ENCODE assay signal across 1 cellular context in genomic region chr6:116253505-116254296, GRCh38.
TF ChIP-seq lines count a peak whose summit lies in the region.

TSPYL4 (minus strand) TSS chr6:116254075; CDS start chr6:116254008, 67 bp downstream.

TF ChIP-seq in WTC11, 78 proteins besides CTCF, POLR2A, EP300 and RAD21 (continued from another document):
- TF ChIP-seq STAT6 (CRISPR knock-in tag; conservative IDR thresholded peaks at IDR 0.05; ENCODE audit: low read depth) (no peak), FOXP1 (CRISPR knock-in tag; IDR thresholded peaks at IDR 0.05; ENCODE audit: borderline replicate concordance) (peak; percentile 68; the same call in 1 of the 2 replicates), ZBTB21 (CRISPR knock-in tag; IDR thresholded peaks at IDR 0.05; ENCODE audit: borderline replicate concordance) (no peak), CBFB (CRISPR knock-in tag; IDR thresholded peaks at IDR 0.05; ENCODE audit: low read depth) (no peak), E2F5 (CRISPR knock-in tag; IDR thresholded peaks at IDR 0.05) (peak; percentile 32; the same call in 1 of the 2 replicates), ZNF138 (CRISPR knock-in tag; conservative IDR thresholded peaks at IDR 0.05) (no peak), TEAD4 (CRISPR knock-in tag; IDR thresholded peaks at IDR 0.05) (no peak), MXD4 (CRISPR knock-in tag; IDR thresholded peaks at IDR 0.05; ENCODE audit: borderline replicate concordance) (no peak), ATF2 (CRISPR knock-in tag; IDR thresholded peaks at IDR 0.05; ENCODE audit: borderline replicate concordance, low read depth) (no peak), GTF2I (CRISPR knock-in tag; conservative IDR thresholded peaks at IDR 0.05) (no peak), NFATC4 (CRISPR knock-in tag; IDR thresholded peaks at IDR 0.05) (no peak), HMGA2 (CRISPR knock-in tag; IDR thresholded peaks at IDR 0.05) (no peak), SP1 (CRISPR knock-in tag; conservative IDR thresholded peaks at IDR 0.05) (peak; percentile 37), ZNF671 (CRISPR knock-in tag; IDR thresholded peaks at IDR 0.05) (no peak), NR2C2 (CRISPR knock-in tag; IDR thresholded peaks at IDR 0.05) (no peak), MAX (CRISPR knock-in tag; IDR thresholded peaks at IDR 0.05) (peak; percentile 67; the same call in 1 of the 2 replicates), ZNF423 (CRISPR knock-in tag; IDR thresholded peaks at IDR 0.05) (no peak), ETV6 (CRISPR knock-in tag; IDR thresholded peaks at IDR 0.05) (peak; percentile 74; the same call in 1 of the 2 replicates), KAT7 (CRISPR knock-in tag; IDR thresholded peaks at IDR 0.05; ENCODE audit: borderline replicate concordance) (0 out of 2 replicates have a peak, but pooled peaks have one; percentile 56), ATF3 (CRISPR knock-in tag; conservative IDR thresholded peaks at IDR 0.05) (no peak), NR1H2 (CRISPR knock-in tag; IDR thresholded peaks at IDR 0.05) (no peak), RELA (CRISPR knock-in tag; IDR thresholded peaks at IDR 0.05; ENCODE audit: borderline replicate concordance) (no peak), ZNF121 (CRISPR knock-in tag; IDR thresholded peaks at IDR 0.05) (no peak), TP53 (CRISPR knock-in tag; IDR thresholded peaks at IDR 0.05) (no peak), ZNF317 (CRISPR knock-in tag; IDR thresholded peaks at IDR 0.05; ENCODE audit: borderline replicate concordance, low read depth) (no peak), GRHL2 (CRISPR knock-in tag; IDR thresholded peaks at IDR 0.05; ENCODE audit: insufficient replicate concordance, severe bottlenecking) (no peak), ESRRA (CRISPR knock-in tag; IDR thresholded peaks at IDR 0.05; ENCODE audit: borderline replicate concordance) (no peak), ZNF263 (CRISPR knock-in tag; IDR thresholded peaks at IDR 0.05; ENCODE audit: low read depth) (no peak), MYBL2 (CRISPR knock-in tag; IDR thresholded peaks at IDR 0.05) (no peak), FOXK1 (CRISPR knock-in tag; IDR thresholded peaks at IDR 0.05) (peak; percentile 41; the same call in 1 of the 2 replicates), FOXJ3 (CRISPR knock-in tag; IDR thresholded peaks at IDR 0.05; ENCODE audit: borderline replicate concordance) (no peak), NR3C1 (CRISPR knock-in tag; conservative IDR thresholded peaks at IDR 0.05; ENCODE audit: low read depth) (no peak), SMAD3 (CRISPR knock-in tag; IDR thresholded peaks at IDR 0.05; ENCODE audit: borderline replicate concordance) (peak; percentile 75), IRF2 (CRISPR knock-in tag; IDR thresholded peaks at IDR 0.05; ENCODE audit: borderline replicate concordance, low read depth) (no peak), CREM (CRISPR knock-in tag; IDR thresholded peaks at IDR 0.05) (peak; percentile 65), ZNF219 (CRISPR knock-in tag; IDR thresholded peaks at IDR 0.05; ENCODE audit: borderline replicate concordance) (no peak)
- TF ChIP-seq, protein P1, sequence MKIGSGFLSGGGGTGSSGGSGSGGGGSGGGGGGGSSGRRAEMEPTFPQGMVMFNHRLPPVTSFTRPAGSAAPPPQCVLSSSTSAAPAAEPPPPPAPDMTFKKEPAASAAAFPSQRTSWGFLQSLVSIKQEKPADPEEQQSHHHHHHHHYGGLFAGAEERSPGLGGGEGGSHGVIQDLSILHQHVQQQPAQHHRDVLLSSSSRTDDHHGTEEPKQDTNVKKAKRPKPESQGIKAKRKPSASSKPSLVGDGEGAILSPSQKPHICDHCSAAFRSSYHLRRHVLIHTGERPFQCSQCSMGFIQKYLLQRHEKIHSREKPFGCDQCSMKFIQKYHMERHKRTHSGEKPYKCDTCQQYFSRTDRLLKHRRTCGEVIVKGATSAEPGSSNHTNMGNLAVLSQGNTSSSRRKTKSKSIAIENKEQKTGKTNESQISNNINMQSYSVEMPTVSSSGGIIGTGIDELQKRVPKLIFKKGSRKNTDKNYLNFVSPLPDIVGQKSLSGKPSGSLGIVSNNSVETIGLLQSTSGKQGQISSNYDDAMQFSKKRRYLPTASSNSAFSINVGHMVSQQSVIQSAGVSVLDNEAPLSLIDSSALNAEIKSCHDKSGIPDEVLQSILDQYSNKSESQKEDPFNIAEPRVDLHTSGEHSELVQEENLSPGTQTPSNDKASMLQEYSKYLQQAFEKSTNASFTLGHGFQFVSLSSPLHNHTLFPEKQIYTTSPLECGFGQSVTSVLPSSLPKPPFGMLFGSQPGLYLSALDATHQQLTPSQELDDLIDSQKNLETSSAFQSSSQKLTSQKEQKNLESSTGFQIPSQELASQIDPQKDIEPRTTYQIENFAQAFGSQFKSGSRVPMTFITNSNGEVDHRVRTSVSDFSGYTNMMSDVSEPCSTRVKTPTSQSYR (CRISPR knock-in tag; IDR thresholded peaks at IDR 0.05), result no peak
- TF ChIP-seq, protein P2, sequence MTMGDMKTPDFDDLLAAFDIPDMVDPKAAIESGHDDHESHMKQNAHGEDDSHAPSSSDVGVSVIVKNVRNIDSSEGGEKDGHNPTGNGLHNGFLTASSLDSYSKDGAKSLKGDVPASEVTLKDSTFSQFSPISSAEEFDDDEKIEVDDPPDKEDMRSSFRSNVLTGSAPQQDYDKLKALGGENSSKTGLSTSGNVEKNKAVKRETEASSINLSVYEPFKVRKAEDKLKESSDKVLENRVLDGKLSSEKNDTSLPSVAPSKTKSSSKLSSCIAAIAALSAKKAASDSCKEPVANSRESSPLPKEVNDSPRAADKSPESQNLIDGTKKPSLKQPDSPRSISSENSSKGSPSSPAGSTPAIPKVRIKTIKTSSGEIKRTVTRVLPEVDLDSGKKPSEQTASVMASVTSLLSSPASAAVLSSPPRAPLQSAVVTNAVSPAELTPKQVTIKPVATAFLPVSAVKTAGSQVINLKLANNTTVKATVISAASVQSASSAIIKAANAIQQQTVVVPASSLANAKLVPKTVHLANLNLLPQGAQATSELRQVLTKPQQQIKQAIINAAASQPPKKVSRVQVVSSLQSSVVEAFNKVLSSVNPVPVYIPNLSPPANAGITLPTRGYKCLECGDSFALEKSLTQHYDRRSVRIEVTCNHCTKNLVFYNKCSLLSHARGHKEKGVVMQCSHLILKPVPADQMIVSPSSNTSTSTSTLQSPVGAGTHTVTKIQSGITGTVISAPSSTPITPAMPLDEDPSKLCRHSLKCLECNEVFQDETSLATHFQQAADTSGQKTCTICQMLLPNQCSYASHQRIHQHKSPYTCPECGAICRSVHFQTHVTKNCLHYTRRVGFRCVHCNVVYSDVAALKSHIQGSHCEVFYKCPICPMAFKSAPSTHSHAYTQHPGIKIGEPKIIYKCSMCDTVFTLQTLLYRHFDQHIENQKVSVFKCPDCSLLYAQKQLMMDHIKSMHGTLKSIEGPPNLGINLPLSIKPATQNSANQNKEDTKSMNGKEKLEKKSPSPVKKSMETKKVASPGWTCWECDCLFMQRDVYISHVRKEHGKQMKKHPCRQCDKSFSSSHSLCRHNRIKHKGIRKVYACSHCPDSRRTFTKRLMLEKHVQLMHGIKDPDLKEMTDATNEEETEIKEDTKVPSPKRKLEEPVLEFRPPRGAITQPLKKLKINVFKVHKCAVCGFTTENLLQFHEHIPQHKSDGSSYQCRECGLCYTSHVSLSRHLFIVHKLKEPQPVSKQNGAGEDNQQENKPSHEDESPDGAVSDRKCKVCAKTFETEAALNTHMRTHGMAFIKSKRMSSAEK (CRISPR knock-in tag; IDR thresholded peaks at IDR 0.05; ENCODE audit: borderline replicate concordance), result no peak
- TF ChIP-seq, protein P3, sequence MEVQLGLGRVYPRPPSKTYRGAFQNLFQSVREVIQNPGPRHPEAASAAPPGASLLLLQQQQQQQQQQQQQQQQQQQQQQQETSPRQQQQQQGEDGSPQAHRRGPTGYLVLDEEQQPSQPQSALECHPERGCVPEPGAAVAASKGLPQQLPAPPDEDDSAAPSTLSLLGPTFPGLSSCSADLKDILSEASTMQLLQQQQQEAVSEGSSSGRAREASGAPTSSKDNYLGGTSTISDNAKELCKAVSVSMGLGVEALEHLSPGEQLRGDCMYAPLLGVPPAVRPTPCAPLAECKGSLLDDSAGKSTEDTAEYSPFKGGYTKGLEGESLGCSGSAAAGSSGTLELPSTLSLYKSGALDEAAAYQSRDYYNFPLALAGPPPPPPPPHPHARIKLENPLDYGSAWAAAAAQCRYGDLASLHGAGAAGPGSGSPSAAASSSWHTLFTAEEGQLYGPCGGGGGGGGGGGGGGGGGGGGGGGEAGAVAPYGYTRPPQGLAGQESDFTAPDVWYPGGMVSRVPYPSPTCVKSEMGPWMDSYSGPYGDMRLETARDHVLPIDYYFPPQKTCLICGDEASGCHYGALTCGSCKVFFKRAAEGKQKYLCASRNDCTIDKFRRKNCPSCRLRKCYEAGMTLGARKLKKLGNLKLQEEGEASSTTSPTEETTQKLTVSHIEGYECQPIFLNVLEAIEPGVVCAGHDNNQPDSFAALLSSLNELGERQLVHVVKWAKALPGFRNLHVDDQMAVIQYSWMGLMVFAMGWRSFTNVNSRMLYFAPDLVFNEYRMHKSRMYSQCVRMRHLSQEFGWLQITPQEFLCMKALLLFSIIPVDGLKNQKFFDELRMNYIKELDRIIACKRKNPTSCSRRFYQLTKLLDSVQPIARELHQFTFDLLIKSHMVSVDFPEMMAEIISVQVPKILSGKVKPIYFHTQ (CRISPR knock-in tag; IDR thresholded peaks at IDR 0.05), result no peak
- TF ChIP-seq, protein P4, sequence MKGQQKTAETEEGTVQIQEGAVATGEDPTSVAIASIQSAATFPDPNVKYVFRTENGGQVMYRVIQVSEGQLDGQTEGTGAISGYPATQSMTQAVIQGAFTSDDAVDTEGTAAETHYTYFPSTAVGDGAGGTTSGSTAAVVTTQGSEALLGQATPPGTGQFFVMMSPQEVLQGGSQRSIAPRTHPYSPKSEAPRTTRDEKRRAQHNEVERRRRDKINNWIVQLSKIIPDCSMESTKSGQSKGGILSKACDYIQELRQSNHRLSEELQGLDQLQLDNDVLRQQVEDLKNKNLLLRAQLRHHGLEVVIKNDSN (CRISPR knock-in tag; IDR thresholded peaks at IDR 0.05), result 0 out of 2 replicates have a peak, but pooled peaks have one; percentile 46
- TF ChIP-seq, protein P5, sequence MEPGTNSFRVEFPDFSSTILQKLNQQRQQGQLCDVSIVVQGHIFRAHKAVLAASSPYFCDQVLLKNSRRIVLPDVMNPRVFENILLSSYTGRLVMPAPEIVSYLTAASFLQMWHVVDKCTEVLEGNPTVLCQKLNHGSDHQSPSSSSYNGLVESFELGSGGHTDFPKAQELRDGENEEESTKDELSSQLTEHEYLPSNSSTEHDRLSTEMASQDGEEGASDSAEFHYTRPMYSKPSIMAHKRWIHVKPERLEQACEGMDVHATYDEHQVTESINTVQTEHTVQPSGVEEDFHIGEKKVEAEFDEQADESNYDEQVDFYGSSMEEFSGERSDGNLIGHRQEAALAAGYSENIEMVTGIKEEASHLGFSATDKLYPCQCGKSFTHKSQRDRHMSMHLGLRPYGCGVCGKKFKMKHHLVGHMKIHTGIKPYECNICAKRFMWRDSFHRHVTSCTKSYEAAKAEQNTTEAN (CRISPR knock-in tag; IDR thresholded peaks at IDR 0.05), result 0 out of 2 replicates have a peak, but pooled peaks have one; percentile 18
- TF ChIP-seq, protein P6, sequence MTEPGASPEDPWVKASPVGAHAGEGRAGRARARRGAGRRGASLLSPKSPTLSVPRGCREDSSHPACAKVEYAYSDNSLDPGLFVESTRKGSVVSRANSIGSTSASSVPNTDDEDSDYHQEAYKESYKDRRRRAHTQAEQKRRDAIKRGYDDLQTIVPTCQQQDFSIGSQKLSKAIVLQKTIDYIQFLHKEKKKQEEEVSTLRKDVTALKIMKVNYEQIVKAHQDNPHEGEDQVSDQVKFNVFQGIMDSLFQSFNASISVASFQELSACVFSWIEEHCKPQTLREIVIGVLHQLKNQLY (CRISPR knock-in tag; IDR thresholded peaks at IDR 0.05), result no peak
